Comparison of ENCODE assay signal across 2 cellular contexts in genomic region chr6:53833147-53833546, GRCh38.
TF ChIP-seq lines count a peak whose summit lies in the region.

No MANE protein-coding gene starts in this region.

TF ChIP-seq in SK-N-SH treated with all-trans-retinoic acid at 6 μM for 48 hours, 23 proteins besides CTCF, POLR2A, EP300 and RAD21 (continued from another document):
- no peak for TF ChIP-seq PATZ1 (CRISPR knock-in tag; IDR thresholded peaks at IDR 0.05; ENCODE audit: borderline replicate concordance)

TF ChIP-seq in SK-N-SH, 30 proteins besides CTCF, POLR2A, EP300 and RAD21 (continued from another document):
- TF ChIP-seq, protein P1, sequence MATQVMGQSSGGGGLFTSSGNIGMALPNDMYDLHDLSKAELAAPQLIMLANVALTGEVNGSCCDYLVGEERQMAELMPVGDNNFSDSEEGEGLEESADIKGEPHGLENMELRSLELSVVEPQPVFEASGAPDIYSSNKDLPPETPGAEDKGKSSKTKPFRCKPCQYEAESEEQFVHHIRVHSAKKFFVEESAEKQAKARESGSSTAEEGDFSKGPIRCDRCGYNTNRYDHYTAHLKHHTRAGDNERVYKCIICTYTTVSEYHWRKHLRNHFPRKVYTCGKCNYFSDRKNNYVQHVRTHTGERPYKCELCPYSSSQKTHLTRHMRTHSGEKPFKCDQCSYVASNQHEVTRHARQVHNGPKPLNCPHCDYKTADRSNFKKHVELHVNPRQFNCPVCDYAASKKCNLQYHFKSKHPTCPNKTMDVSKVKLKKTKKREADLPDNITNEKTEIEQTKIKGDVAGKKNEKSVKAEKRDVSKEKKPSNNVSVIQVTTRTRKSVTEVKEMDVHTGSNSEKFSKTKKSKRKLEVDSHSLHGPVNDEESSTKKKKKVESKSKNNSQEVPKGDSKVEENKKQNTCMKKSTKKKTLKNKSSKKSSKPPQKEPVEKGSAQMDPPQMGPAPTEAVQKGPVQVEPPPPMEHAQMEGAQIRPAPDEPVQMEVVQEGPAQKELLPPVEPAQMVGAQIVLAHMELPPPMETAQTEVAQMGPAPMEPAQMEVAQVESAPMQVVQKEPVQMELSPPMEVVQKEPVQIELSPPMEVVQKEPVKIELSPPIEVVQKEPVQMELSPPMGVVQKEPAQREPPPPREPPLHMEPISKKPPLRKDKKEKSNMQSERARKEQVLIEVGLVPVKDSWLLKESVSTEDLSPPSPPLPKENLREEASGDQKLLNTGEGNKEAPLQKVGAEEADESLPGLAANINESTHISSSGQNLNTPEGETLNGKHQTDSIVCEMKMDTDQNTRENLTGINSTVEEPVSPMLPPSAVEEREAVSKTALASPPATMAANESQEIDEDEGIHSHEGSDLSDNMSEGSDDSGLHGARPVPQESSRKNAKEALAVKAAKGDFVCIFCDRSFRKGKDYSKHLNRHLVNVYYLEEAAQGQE (IDR thresholded peaks at IDR 0.05; ENCODE audit: low read depth, low read length) = no peak
- no peak for TF ChIP-seq NFIC (IDR thresholded peaks at IDR 0.05; ENCODE audit: borderline replicate concordance)
- no peak for TF ChIP-seq TCF12 (IDR thresholded peaks at IDR 0.05)
TF ChIP-seq in SK-N-SH: peak in this region for 0.
